In the genomic region with DNA sequence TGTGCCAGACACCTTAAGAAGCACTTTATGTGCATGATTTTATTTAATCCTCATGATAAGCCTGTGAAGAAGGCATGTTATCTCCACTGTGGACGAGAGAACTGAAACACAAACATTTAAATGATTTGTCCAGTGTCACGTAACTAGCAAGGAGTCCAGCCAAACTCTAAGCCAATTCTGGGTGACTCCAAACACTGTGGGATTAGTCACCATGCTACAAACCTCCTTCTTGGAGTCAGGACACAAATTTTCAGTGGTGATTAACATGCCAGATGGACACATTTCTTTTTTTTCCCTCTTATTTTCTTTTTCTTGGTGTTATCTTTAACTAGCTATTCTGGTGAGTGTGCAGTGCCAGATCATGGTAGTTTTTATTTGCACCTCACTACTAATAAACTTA, we compare ENCODE assay signal across 12 cellular contexts.
DNase-seq lines count a peak whose midpoint lies in the region; TF ChIP-seq lines count a peak whose summit lies in the region.
"Had no signal": no experiment of that assay in that cellular context is flagged by ENCODE, and none has a peak within 500 bp of the region (broad histone marks: within the 10 kb centered on the region; RNA-seq: fewer than 3 reads in every experiment).

No MANE protein-coding gene starts in this region.

- no peaks in the 10 kb centered on the region for H3K36me3 ChIP-seq in adrenal gland (replicated peaks in 1 of 2)
- H3K36me3 ChIP-seq in ascending aorta = no peaks in the 10 kb centered on the region

- H3K9me3 ChIP-seq in adrenal gland (replicated peaks in 1 of 3) (no peaks in the 10 kb centered on the region), ascending aorta (no peaks in the 10 kb centered on the region)

- TF ChIP-seq POLR2A in adrenal gland (IDR thresholded peaks at IDR 0.05) = no peak

- TF ChIP-seq CTCF in adrenal gland (IDR thresholded peaks at IDR 0.05) = no peak
- TF ChIP-seq CTCF in foreskin fibroblast (IDR thresholded peaks at IDR 0.05; ENCODE audit: low read depth, low read length) = no peak
- TF ChIP-seq CTCF in ascending aorta (IDR thresholded peaks at IDR 0.05) = no peak

- H3K27me3 ChIP-seq in adrenal gland (no peaks in the 10 kb centered on the region), ascending aorta (no peaks in the 10 kb centered on the region)

- H3K4me1 ChIP-seq in adrenal gland (replicated peaks in 1 of 2) (no peaks in the 10 kb centered on the region), ascending aorta (no peaks in the 10 kb centered on the region)

- no peak overlapping the region for H3K4me3 ChIP-seq in adrenal gland
- no peak overlapping the region for H3K4me3 ChIP-seq in foreskin fibroblast (ENCODE audit: low read depth in 1 of 2, low read length in 2 of 2)
- H3K4me3 ChIP-seq in ascending aorta = no peak overlapping the region

- H3K27ac ChIP-seq in adrenal gland = no peak overlapping the region
- H3K27ac ChIP-seq in ascending aorta = no peak overlapping the region

- intact Hi-C loops in adrenal gland (cut with DNase I) = loop anchor here in 1 of 2 donors (10.0 kb wide), 1 partner anchor 338 kb away; no protein-coding TSS in a partner anchor
- intact Hi-C loops in ascending aorta (cut with DNase I) = no loop called here

- DNase-seq in A172 (ENCODE audit: low spot score) (peak; percentile 39), GM03348 (ENCODE audit: low spot score) (peak; percentile 84), adrenal gland (peak in 4 of 7 donors; percentile 24 to 50 (median 28)), foreskin fibroblast (peak; percentile 77 to 86), NCI-H774 (lab: John Stamatoyannopoulos, UW) (no peak), ascending aorta (ENCODE audit: low spot score in 2 of 2) (no peak), G401 (ENCODE audit: low spot score) (no peak)
- no peak for DNase-seq in activated naive CD4-positive, alpha-beta T cell (lab: John Stamatoyannopoulos, UW)
- DNase-seq: activated CD4-positive, alpha-beta T cell treated with anti-CD3 and anti-CD28 coated beads for 36 hours; DMS153; NCI-H748 treated with DMSO at 0.1 percent for 48 hours; stimulated activated naive CD4-positive, alpha-beta T cell had no signal

- WGBS in adrenal gland, 4 donors = 37 to 55% (median 39%) methylated on average over 2 of the region's 2 CpGs

- in situ Hi-C loops in G401 (cut with HindIII; ENCODE audit: low sequenced_read_pairs) = no loop called here

Comparison
In these comparisons a context has a peak if more than half of its experiments do, and no peak if none do; other contexts are left out.
1. DNase-seq: peak in A172 (single experiment), GM03348 (single experiment), adrenal gland (4 of 7) and foreskin fibroblast (2 of 2); none in NCI-H774 (single experiment), ascending aorta (0 of 2), G401 (single experiment) and activated naive CD4-positive, alpha-beta T cell (0 of 4).